8 cellular contexts compared by ENCODE assay signal in genomic region chr12:49111206-49111605, GRCh38. TPM values are rescaled to one million over a fixed set of nuclear protein-coding genes. Genes with fewer than 3 reads are reported as not detected.
DNase-seq lines count a peak whose midpoint lies in the region; ATAC-seq and TF ChIP-seq lines count a peak whose summit lies in the region.

No MANE protein-coding gene starts in this region.

- TF ChIP-seq CTCF in CD14-positive monocyte (IDR thresholded peaks at IDR 0.05), result no peak
- no peak for TF ChIP-seq CTCF in chondrocyte (IDR thresholded peaks at IDR 0.05)

- no peak overlapping the region for H3K9ac ChIP-seq in HUES6 (ENCODE audit: low read length)

- H3K9me3 ChIP-seq in HUES6 (ENCODE audit: control insufficient read depth, insufficient read depth, low read depth, low read length), result 0 out of 2 replicates have a peak, but pooled peaks cover 6% of the 10 kb centered on the region

- peaks cover 11% of the 10 kb centered on the region for H3K36me3 ChIP-seq in HUES6 (ENCODE audit: control insufficient read depth, insufficient read depth, low read length)

- H3K4me1 ChIP-seq in HUES6 (ENCODE audit: control insufficient read depth, insufficient read depth, low read length), result peaks cover 15% of the 10 kb centered on the region

- DNase-seq in CD14-positive monocyte (ENCODE audit: low spot score), result no peak
- no peak for DNase-seq in chondrocyte (ENCODE audit: low spot score)
- DNase-seq in natural killer cell treated with Interleukin-12 subunit alpha and Interleukin-12 subunit beta and Interleukin-15 and Interleukin-18, amount 100 ng/mL, for 72 hours (ENCODE audit: low spot score), result no peak
- no peak for DNase-seq in NOMO-1 (lab: John Stamatoyannopoulos, UW; ENCODE audit: unreplicated experiment in 2 of 2)
- no peak for DNase-seq in NCI-H69 (lab: John Stamatoyannopoulos, UW)
- no peak for DNase-seq in NCI-H1092 treated with DMSO at 0.1 percent for 48 hours (lab: John Stamatoyannopoulos, UW)

- H3K9me3 Mint-ChIP-seq in CD14-positive monocyte, result no peaks in the 10 kb centered on the region
- no peaks in the 10 kb centered on the region for H3K9me3 Mint-ChIP-seq in chondrocyte (ENCODE audit: low read depth)
- H3K9me3 Mint-ChIP-seq in natural killer cell treated with Interleukin-12 subunit alpha and Interleukin-12 subunit beta and Interleukin-15 and Interleukin-18, amount 100 ng/mL, for 72 hours, result no peaks in the 10 kb centered on the region

- H3K36me3 Mint-ChIP-seq in CD14-positive monocyte, result peaks cover 6 to 10% of the 10 kb centered on the region in 2 donors
- H3K36me3 Mint-ChIP-seq in chondrocyte (ENCODE audit: low read depth), result no peaks in the 10 kb centered on the region
- no peaks in the 10 kb centered on the region for H3K36me3 Mint-ChIP-seq in natural killer cell treated with Interleukin-12 subunit alpha and Interleukin-12 subunit beta and Interleukin-15 and Interleukin-18, amount 100 ng/mL, for 72 hours

- peaks cover 0 to 1% (median 1%) of the 10 kb centered on the region in 3 donors for H3K27me3 Mint-ChIP-seq in CD14-positive monocyte (ENCODE audit: low read depth in 3 of 3)
- H3K27me3 Mint-ChIP-seq in chondrocyte (ENCODE audit: low read depth), result no peaks in the 10 kb centered on the region
- no peaks in the 10 kb centered on the region for H3K27me3 Mint-ChIP-seq in natural killer cell treated with Interleukin-12 subunit alpha and Interleukin-12 subunit beta and Interleukin-15 and Interleukin-18, amount 100 ng/mL, for 72 hours

- H3K4me1 Mint-ChIP-seq in CD14-positive monocyte, result peaks cover 41% of the 10 kb centered on the region
- H3K4me1 Mint-ChIP-seq in chondrocyte (ENCODE audit: low read depth), result peaks cover 26% of the 10 kb centered on the region
- peaks cover 31 to 32% of the 10 kb centered on the region in 2 donors for H3K4me1 Mint-ChIP-seq in natural killer cell treated with Interleukin-12 subunit alpha and Interleukin-12 subunit beta and Interleukin-15 and Interleukin-18, amount 100 ng/mL, for 72 hours (ENCODE audit: low read depth in 2 of 2)

- intact Hi-C loops in CD14-positive monocyte (cut with micrococcal nuclease), result loop anchor here in 1 of 2 donors (1.0 kb wide), 1 partner anchor 41 kb away; no protein-coding TSS in a partner anchor

- no peak for ATAC-seq in natural killer cell treated with Interleukin-12 subunit alpha and Interleukin-12 subunit beta and Interleukin-15 and Interleukin-18, amount 100 ng/mL, for 72 hours
- no peak for ATAC-seq in GM18868 (IDR thresholded peaks at IDR 0.05; ENCODE audit: unreplicated experiment)

- H3K4me3 Mint-ChIP-seq in CD14-positive monocyte, result peak overlapping the region; percentile 80 to 95
- H3K4me3 Mint-ChIP-seq in chondrocyte (ENCODE audit: unreplicated experiment), result peak overlapping the region; percentile 97
- peak overlapping the region; percentile 99 for H3K4me3 Mint-ChIP-seq in natural killer cell treated with Interleukin-12 subunit alpha and Interleukin-12 subunit beta and Interleukin-15 and Interleukin-18, amount 100 ng/mL, for 72 hours

- peak overlapping the region; percentile 85 to 96 (median 93) for H3K27ac Mint-ChIP-seq in CD14-positive monocyte
- H3K27ac Mint-ChIP-seq in chondrocyte (ENCODE audit: unreplicated experiment), result peak overlapping the region; percentile 97
- H3K27ac Mint-ChIP-seq in natural killer cell treated with Interleukin-12 subunit alpha and Interleukin-12 subunit beta and Interleukin-15 and Interleukin-18, amount 100 ng/mL, for 72 hours, result peak overlapping the region; percentile 95 to 100

- H3K27ac ChIP-seq in HUES6 (ENCODE audit: low read depth, low read length), result no peak overlapping the region

- peak overlapping the region; percentile 91 for H3K4me3 ChIP-seq in HUES6 (ENCODE audit: low read depth, low read length)

- H3K27me3 ChIP-seq in HUES6 (ENCODE audit: control insufficient read depth, insufficient read depth, low read length), result no peaks in the 10 kb centered on the region

RNA-seq across cellular contexts. Expression of gene LMBR1L, which starts 0.6 kb away (rescaled TPM):
- polyA plus RNA-seq in CD14-positive monocyte, result 10 to 100 TPM; 22.0 to 25.9 TPM
- 37.0 to 47.3 TPM (median 46.9 TPM) in 3 replicates for total RNA-seq in chondrocyte
- total RNA-seq in natural killer cell treated with Interleukin-12 subunit alpha and Interleukin-12 subunit beta and Interleukin-15 and Interleukin-18, amount 100 ng/mL, for 72 hours, result 10 to 100 TPM; 55.4 to 74.9 TPM

RNA-seq across cellular contexts. Expression of gene DHH, which starts 16.6 kb away (rescaled TPM):
- polyA plus RNA-seq in CD14-positive monocyte, result not detected
- 0.07 TPM in 1 of 3 replicates, not detected in the others for total RNA-seq in chondrocyte
- total RNA-seq in natural killer cell treated with Interleukin-12 subunit alpha and Interleukin-12 subunit beta and Interleukin-15 and Interleukin-18, amount 100 ng/mL, for 72 hours, result under 1 TPM; 0.24 to 0.31 TPM

RNA-seq across cellular contexts. Expression of gene TUBA1B, which starts 20.0 kb away (rescaled TPM):
- polyA plus RNA-seq in CD14-positive monocyte, result 100 to 1,000 TPM; 481 to 538 TPM
- 544 to 857 TPM (median 551 TPM) in 3 replicates for total RNA-seq in chondrocyte
- total RNA-seq in natural killer cell treated with Interleukin-12 subunit alpha and Interleukin-12 subunit beta and Interleukin-15 and Interleukin-18, amount 100 ng/mL, for 72 hours, result 1,000 to 10,000 TPM; 1,825 to 2,159 TPM

RNA-seq across cellular contexts. Expression of gene RHEBL1, which starts 41.4 kb away (rescaled TPM):
- polyA plus RNA-seq in CD14-positive monocyte, result under 1 TPM; 0.17 to 0.50 TPM
- total RNA-seq in chondrocyte, result 0.64 to 0.95 TPM in 2 of 3 replicates, not detected in the other
- total RNA-seq in natural killer cell treated with Interleukin-12 subunit alpha and Interleukin-12 subunit beta and Interleukin-15 and Interleukin-18, amount 100 ng/mL, for 72 hours, result 10 to 100 TPM; 21.9 to 28.9 TPM

RNA-seq across cellular contexts. Expression of gene KMT2D, which starts 50.6 kb away (rescaled TPM):
- polyA plus RNA-seq in CD14-positive monocyte, result 1 to 10 TPM; 1.2 to 2.7 TPM
- total RNA-seq in chondrocyte, result 65.4 to 73.8 TPM (median 70.7 TPM) in 3 replicates
- 100 to 1,000 TPM; 120 to 199 TPM for total RNA-seq in natural killer cell treated with Interleukin-12 subunit alpha and Interleukin-12 subunit beta and Interleukin-15 and Interleukin-18, amount 100 ng/mL, for 72 hours
